8 cellular contexts compared by ENCODE assay signal in the genomic region with DNA sequence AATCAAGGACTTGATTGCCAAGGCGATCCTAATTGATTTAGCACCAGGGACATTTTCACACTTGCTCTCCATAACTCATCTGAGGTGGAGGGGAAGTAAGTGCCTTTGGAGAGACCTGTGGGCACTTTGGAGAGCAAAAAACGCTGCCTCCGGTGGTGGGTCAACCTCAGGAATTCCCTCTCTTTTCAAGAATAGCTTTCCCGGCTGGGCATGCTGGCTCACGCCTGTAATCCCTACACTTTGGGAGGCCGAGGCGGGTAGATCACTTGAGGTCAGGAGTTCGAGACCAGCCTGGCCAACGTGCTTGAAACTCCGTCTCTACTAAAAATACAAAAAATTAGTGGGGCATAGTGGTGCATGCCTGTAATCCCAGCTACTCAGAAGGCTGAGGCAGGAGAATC. TPM values are rescaled to one million over a fixed set of nuclear protein-coding genes. Genes with fewer than 3 reads are reported as not detected.
DNase-seq lines count a peak whose midpoint lies in the region; ATAC-seq and TF ChIP-seq lines count a peak whose summit lies in the region.

No MANE protein-coding gene starts in this region.

- TF ChIP-seq CTCF in GM20000 (IDR thresholded peaks at IDR 0.05; ENCODE audit: extremely low read depth, missing control alignments): no peak

- peak overlapping the region; percentile 66 for H3K27ac ChIP-seq in adipose tissue (ENCODE audit: low read depth, low read length)

- peaks cover 58% of the 10 kb centered on the region for H3K4me1 Mint-ChIP-seq in stimulated activated naive CD8-positive, alpha-beta T cell treated with anti-CD3 and anti-CD28 coated beads, Interleukin-15, Interleukin-2, amounts not matched to agents 100 ng/mL and 50 ng/mL, for 24 hours (ENCODE audit: low read depth)
- H3K4me1 Mint-ChIP-seq in memory B cell: peaks cover 45% of the 10 kb centered on the region

- no peaks in the 10 kb centered on the region for H3K9me3 Mint-ChIP-seq in stimulated activated naive CD8-positive, alpha-beta T cell treated with anti-CD3 and anti-CD28 coated beads, Interleukin-15, Interleukin-2, amounts not matched to agents 100 ng/mL and 50 ng/mL, for 24 hours
- H3K9me3 Mint-ChIP-seq in memory B cell: no peaks in the 10 kb centered on the region

- H3K27me3 Mint-ChIP-seq in stimulated activated naive CD8-positive, alpha-beta T cell treated with anti-CD3 and anti-CD28 coated beads, Interleukin-15, Interleukin-2, amounts not matched to agents 100 ng/mL and 50 ng/mL, for 24 hours: no peaks in the 10 kb centered on the region
- no peaks in the 10 kb centered on the region for H3K27me3 Mint-ChIP-seq in memory B cell

- no peak for ATAC-seq in stimulated activated naive CD8-positive, alpha-beta T cell treated with anti-CD3 and anti-CD28 coated beads, Interleukin-15, Interleukin-2, amounts not matched to agents 100 U/mL and 50 U/mL, for 24 hours
- no peak for ATAC-seq in memory B cell (ENCODE audit: low read depth)
- no peak for ATAC-seq in sciatic nerve
- no peak for ATAC-seq in HG02678 (IDR thresholded peaks at IDR 0.05; ENCODE audit: unreplicated experiment)

- H3K4me3 Mint-ChIP-seq in stimulated activated naive CD8-positive, alpha-beta T cell treated with anti-CD3 and anti-CD28 coated beads, Interleukin-15, Interleukin-2, amounts not matched to agents 100 ng/mL and 50 ng/mL, for 24 hours: peak overlapping the region; percentile 88
- peak overlapping the region; percentile 93 for H3K4me3 Mint-ChIP-seq in memory B cell

- 55 to 71% (median 57%) methylated on average over 9 to 10 of the region's 10 CpGs for WGBS in adipose tissue, 3 donors

- intact Hi-C loops in sciatic nerve (cut with DNase I): no loop called here

- peak overlapping the region; percentile 94 for H3K27ac Mint-ChIP-seq in stimulated activated naive CD8-positive, alpha-beta T cell treated with anti-CD3 and anti-CD28 coated beads, Interleukin-15, Interleukin-2, amounts not matched to agents 100 ng/mL and 50 ng/mL, for 24 hours
- peak overlapping the region; percentile 100 for H3K27ac Mint-ChIP-seq in memory B cell

- no peak for DNase-seq in stimulated activated naive CD8-positive, alpha-beta T cell treated with anti-CD3 and anti-CD28 coated beads, Interleukin-15, Interleukin-2, amounts not matched to agents 100 U/mL and 50 U/mL, for 24 hours
- DNase-seq in memory B cell (ENCODE audit: low spot score in 2 of 2) (no peak), sciatic nerve (ENCODE audit: low spot score) (no peak), NCI-H2171 (lab: John Stamatoyannopoulos, UW) (no peak), GM20000 (ENCODE audit: low spot score) (no peak)

- H3K36me3 Mint-ChIP-seq in stimulated activated naive CD8-positive, alpha-beta T cell treated with anti-CD3 and anti-CD28 coated beads, Interleukin-15, Interleukin-2, amounts not matched to agents 100 ng/mL and 50 ng/mL, for 24 hours (ENCODE audit: low read depth): no peaks in the 10 kb centered on the region
- peaks cover 6% of the 10 kb centered on the region for H3K36me3 Mint-ChIP-seq in memory B cell

RNA-seq across cellular contexts. Expression of a gene that starts 49.2 kb away (rescaled TPM):
- polyA plus RNA-seq in adipose tissue: 10 to 100 TPM; 12.1 to 28.6 (median 27.4) TPM
- total RNA-seq in sciatic nerve: 32.1 TPM
